24 cellular contexts compared by ENCODE assay signal in genomic region chr9:81626511-81626910, GRCh38.
DNase-seq lines count a peak whose midpoint lies in the region; ATAC-seq, FAIRE-seq and TF ChIP-seq lines count a peak whose summit lies in the region.
"Had no signal": no experiment of that assay in that cellular context is flagged by ENCODE, and none has a peak within 500 bp of the region (broad histone marks: within the 10 kb centered on the region; RNA-seq: fewer than 3 reads in every experiment).

No MANE protein-coding gene starts in this region.

- H2AFZ ChIP-seq in IMR-90 (replicated peaks; ENCODE audit: low read length, poor library complexity) (no peak overlapping the region), HepG2 (ENCODE audit: low read length) (no peak overlapping the region), OCI-LY7 (ENCODE audit: low read length) (no peak overlapping the region)

- WGBS in IMR-90 (ENCODE audit: extremely low coverage in 2 of 2, insufficient read length in 1 of 2), 2 experiments, result 0% methylated on average over 1 of the region's 4 CpGs; no CpG with 5 or more reads in 1 of the 2 experiments
- WGBS in HepG2 (ENCODE audit: low lambda C conversion rate), result 79% methylated on average over 4 of the region's 4 CpGs

- H4K5ac ChIP-seq in IMR-90 (ENCODE audit: low read depth, low read length), result no peak overlapping the region

- no peaks in the 10 kb centered on the region for H3K9me3 ChIP-seq in IMR-90 (ENCODE audit: control insufficient read depth, insufficient read depth, low read length)
- no peaks in the 10 kb centered on the region for H3K9me3 ChIP-seq in HepG2 (ENCODE audit: low read length)
- H3K9me3 ChIP-seq in OCI-LY7 (ENCODE audit: low read length), result no peaks in the 10 kb centered on the region
- H3K9me3 ChIP-seq: upper lobe of left lung had no signal

- H3K27ac ChIP-seq in IMR-90 (ENCODE audit: insufficient read depth, low read length), result no peak overlapping the region
- H3K27ac ChIP-seq in HepG2 (ENCODE audit: extremely low read length, insufficient read depth, low read length), result no peak overlapping the region
- H3K27ac ChIP-seq in OCI-LY7 (ENCODE audit: low read depth, low read length, poor library complexity, severe bottlenecking), result no peak overlapping the region
- H3K27ac ChIP-seq: upper lobe of left lung had no signal

- dilution Hi-C loops in IMR-90 (cut with HindIII; ENCODE audit: low sequenced_read_pairs, unreplicated experiment), result no loop called here

- ATAC-seq in IMR-90 (ENCODE audit: low read depth) (peak; percentile 43), HepG2 (peak; percentile 26; the same call in 2 of the 3 replicates), HG02759 (IDR thresholded peaks at IDR 0.05; ENCODE audit: unreplicated experiment) (no peak)
- ATAC-seq: naive thymus-derived CD4-positive, alpha-beta T cell; stimulated activated memory B cell treated with anti-CD40 and anti-IgM and Interleukin-4, amounts not matched to agents 10 μg/mL and 1 μg/mL and 100 μg/mL, for 72 hours had no signal

- H2BK5ac ChIP-seq in IMR-90 (ENCODE audit: low read depth, low read length, poor library complexity, severe bottlenecking), result no peak overlapping the region

- H2BK15ac ChIP-seq in IMR-90 (ENCODE audit: low read depth, low read length), result no peak overlapping the region; the same call in 2 of the 3 replicates

- BruUV-seq in IMR-90 (replicated peaks; lab: Mats Ljungman, UMichigan) (no TSS peak), HepG2 (replicated peaks; lab: Mats Ljungman, UMichigan) (no TSS peak), OCI-LY7 (replicated peaks; lab: Mats Ljungman, UMichigan) (no TSS peak)

- no peak for FAIRE-seq in HepG2 (lab: Jason Lieb, UNC)
- FAIRE-seq: GM18507 had no signal

- H3K79me2 ChIP-seq in HepG2 (ENCODE audit: insufficient read depth, low read length) (peaks cover 6% of the 10 kb centered on the region), OCI-LY7 (ENCODE audit: insufficient read depth, low read depth, low read length) (no peaks in the 10 kb centered on the region)

- H4K91ac ChIP-seq in IMR-90 (ENCODE audit: insufficient read depth, low read depth, low read length), result no peak overlapping the region

- H2AK5ac ChIP-seq in IMR-90 (ENCODE audit: low read depth, low read length), result peak overlapping the region; percentile 39; the same call in 1 of the 2 replicates

- H3K27me3 ChIP-seq in IMR-90 (ENCODE audit: control insufficient read depth, insufficient read depth, low read length) (no peaks in the 10 kb centered on the region), HepG2 (ENCODE audit: control insufficient read depth in 1 of 2, insufficient read depth in 2 of 2, low read length in 2 of 2) (no peaks in the 10 kb centered on the region)
- H3K27me3 ChIP-seq: upper lobe of left lung had no signal

- no peak overlapping the region for H2BK20ac ChIP-seq in IMR-90 (ENCODE audit: low read depth, low read length)

- H3K79me1 ChIP-seq in IMR-90 (ENCODE audit: low read depth in 1 of 2, low read length in 2 of 2), result peaks cover 17 to 26% of the 10 kb centered on the region in 2 experiments

- H3K9me1 ChIP-seq in IMR-90 (ENCODE audit: insufficient read depth, low read length), result peaks cover 11% of the 10 kb centered on the region

- peak; percentile 9 for DNase-seq in AG10803 (ENCODE audit: low read depth)
- peak; percentile 75 for DNase-seq in IMR-90
- peak; percentile 44 for DNase-seq in choroid plexus epithelial cell (ENCODE audit: low read depth)
- peak; percentile 56 for DNase-seq in HepG2 (ENCODE audit: low spot score)
- no peak for DNase-seq in NCI-H2107 treated with DMSO at 0.1 percent for 48 hours (lab: John Stamatoyannopoulos, UW; ENCODE audit: unreplicated experiment)
- DNase-seq in OCI-LY7 (ENCODE audit: low spot score), result no peak
- DNase-seq in dermis blood vessel endothelial cell, result no peak
- DNase-seq: ACHN; activated CD4-positive, alpha-beta T cell treated with anti-CD3 and anti-CD28 coated beads, Interleukin-2, amount 10 ng/mL, durations not matched to agents 24 days and 14 days; activated CD8-positive, alpha-beta memory T cell treated with anti-CD3 and anti-CD28 coated beads, Interleukin-2, amount 50 U/mL, for 4 hours; activated gamma-delta T cell treated with Interleukin-2 at 50 U/mL for 16 hours; amygdala; CD4-positive, CD25-positive, alpha-beta regulatory T cell; cerebellar nuclear complex; DMS53; endodermal cell; H9; naive thymus-derived CD4-positive, alpha-beta T cell; NCI-H1930; stimulated activated CD4-positive, alpha-beta T cell treated with anti-CD3 and anti-CD28 coated beads, Interleukin-12 subunit alpha, Interleukin-12 subunit beta, amount 100 ng/mL, for 4 hours; upper lobe of left lung had no signal

- H3K36me3 ChIP-seq in IMR-90 (ENCODE audit: control insufficient read depth, insufficient read depth, low read length) (peaks cover 10% of the 10 kb centered on the region), HepG2 (replicated peaks in 1 of 2; ENCODE audit: control insufficient read depth in 1 of 2, insufficient read depth in 2 of 2, low read length in 2 of 2) (peaks cover 4 to 30% of the 10 kb centered on the region in 2 experiments; a peak in 4 of 5 replicates), OCI-LY7 (ENCODE audit: insufficient read depth, low read length) (no peaks in the 10 kb centered on the region)
- H3K36me3 ChIP-seq: upper lobe of left lung had no signal

- no peak overlapping the region for H4K8ac ChIP-seq in IMR-90 (ENCODE audit: low read depth in 2 of 2, low read length in 2 of 2)

- H3K9ac ChIP-seq in IMR-90 (ENCODE audit: low read depth, low read length), result no peak overlapping the region
- no peak overlapping the region for H3K9ac ChIP-seq in HepG2 (ENCODE audit: insufficient read depth, low read depth, low read length)

- H3K4me1 ChIP-seq in IMR-90 (ENCODE audit: control insufficient read depth, insufficient read depth, low read length) (peaks cover 4% of the 10 kb centered on the region; the same call in 1 of the 2 replicates), HepG2 (ENCODE audit: insufficient read depth, low read length) (peaks cover 52% of the 10 kb centered on the region), OCI-LY7 (ENCODE audit: insufficient read depth, low read length, poor library complexity, severe bottlenecking) (no peaks in the 10 kb centered on the region)
- H3K4me1 ChIP-seq: upper lobe of left lung had no signal

- H2BK120ac ChIP-seq in IMR-90 (ENCODE audit: low read depth, low read length), result no peak overlapping the region

- in situ Hi-C loops in IMR-90 (cut with MboI; ENCODE audit: low sequenced_read_pairs), result no loop called here
- in situ Hi-C loops in HepG2 (cut with HindIII; ENCODE audit: extremely low pct_ligation_motif_present, low pct_unique_long_range_greater_than_20kb), result no loop called here

- no peaks in the 10 kb centered on the region for H3K9me2 ChIP-seq in OCI-LY7 (ENCODE audit: insufficient read depth, low read length)

- H3K4ac ChIP-seq in IMR-90 (ENCODE audit: low read depth, low read length), result peak overlapping the region; percentile 26

- TF ChIP-seq RAD21 in IMR-90 (IDR thresholded peaks at IDR 0.05; ENCODE audit: low read length), result no peak
- TF ChIP-seq RAD21 in HepG2 (CRISPR knock-in tag; IDR thresholded peaks at IDR 0.05), result no peak

- H2AK9ac ChIP-seq in IMR-90 (replicated peaks; ENCODE audit: low read depth, low read length, poor library complexity), result no peak overlapping the region

- no peaks in the 10 kb centered on the region for H4K20me1 ChIP-seq in IMR-90 (ENCODE audit: insufficient read depth, low read length)
- H4K20me1 ChIP-seq in HepG2 (ENCODE audit: insufficient read depth, low read length), result no peaks in the 10 kb centered on the region
- H4K20me1 ChIP-seq in OCI-LY7 (ENCODE audit: insufficient read depth, low read length), result no peaks in the 10 kb centered on the region

- intact Hi-C loops in IMR-90 (cut with micrococcal nuclease), result no loop called here
- intact Hi-C loops in HepG2 (cut with micrococcal nuclease; ENCODE audit: unreplicated experiment), result no loop called here
- intact Hi-C loops in OCI-LY7 (cut with micrococcal nuclease; ENCODE audit: unreplicated experiment), result no loop called here

- no peak overlapping the region for H3K14ac ChIP-seq in IMR-90 (replicated peaks; ENCODE audit: low read depth, low read length)

- H3K4me3 ChIP-seq in AG10803 (ENCODE audit: low read length) (no peak overlapping the region), IMR-90 (ENCODE audit: insufficient read depth, low read depth, low read length) (no peak overlapping the region), choroid plexus epithelial cell (ENCODE audit: low read depth, low read length) (no peak overlapping the region), HepG2 (replicated peaks in 1 of 3; ENCODE audit: insufficient read depth in 1 of 3, low read depth in 2 of 3, low read length in 3 of 3) (no peak overlapping the region), OCI-LY7 (ENCODE audit: low read depth, low read length, poor library complexity, severe bottlenecking) (no peak overlapping the region)
- H3K4me3 ChIP-seq: upper lobe of left lung had no signal

- H3K4me2 ChIP-seq in IMR-90 (ENCODE audit: low read depth, low read length) (no peak overlapping the region), HepG2 (ENCODE audit: low read depth, low read length) (no peak overlapping the region), OCI-LY7 (ENCODE audit: low read length) (no peak overlapping the region)

- TF ChIP-seq EP300 in HepG2 (IDR thresholded peaks at IDR 0.05; ENCODE audit: low read depth in 2 of 2, low read length in 2 of 2) (no peak), HepG2 (CRISPR knock-in tag; IDR thresholded peaks at IDR 0.05; ENCODE audit: borderline replicate concordance) (no peak)

- TF ChIP-seq POLR2A in IMR-90 (IDR thresholded peaks at IDR 0.05; ENCODE audit: low read depth, low read length) (no peak), HepG2 (IDR thresholded peaks at IDR 0.05; ENCODE audit: insufficient read depth in 1 of 2, low read depth in 2 of 2, low read length in 2 of 2) (no peak)

- no peak overlapping the region for H3K23ac ChIP-seq in IMR-90 (ENCODE audit: low read depth, low read length)

- CTCF ChIA-PET in IMR-90 (lab: Yijun Ruan, JAX) (interaction anchor here (0.7 kb wide), 1 partner anchor 256 kb away, joined by 5 read pairs; no protein-coding TSS in a partner anchor), HepG2 (lab: Yijun Ruan, JAX; ENCODE audit: low intra/inter-chr PET ratio, low total read pairs) (no interaction called here), OCI-LY7 (lab: Charles Lee; ENCODE audit: unreplicated experiment) (no interaction called here)

- no peak overlapping the region for H3K18ac ChIP-seq in IMR-90 (ENCODE audit: low read depth, low read length)

- POLR2A ChIA-PET in IMR-90 (lab: Charles Lee; ENCODE audit: unreplicated experiment), result interaction anchor here (0.7 kb wide), 1 partner anchor 272 kb away, joined by 10 read pairs; no protein-coding TSS in a partner anchor
- POLR2A ChIA-PET in HepG2 (lab: Yijun Ruan, JAX), result interaction anchor here (0.8 kb wide), 1 partner anchor 38 kb away, joined by 4 read pairs; no protein-coding TSS in a partner anchor
- POLR2A ChIA-PET in OCI-LY7 (lab: Charles Lee), result interaction anchor here (0.5 kb wide), 1 partner anchor 13 kb away, joined by 3 read pairs; no protein-coding TSS in a partner anchor

- H3K56ac ChIP-seq in IMR-90 (ENCODE audit: extremely low read depth, insufficient read depth, low read length), result no peak overlapping the region

- TF ChIP-seq CTCF in AG10803 (conservative IDR thresholded peaks at IDR 0.05; ENCODE audit: low read length) (no peak), IMR-90 (conservative IDR thresholded peaks at IDR 0.05; ENCODE audit: low read depth, low read length) (no peak), choroid plexus epithelial cell (conservative IDR thresholded peaks at IDR 0.05; ENCODE audit: low read depth, low read length) (no peak), HepG2 (CRISPR knock-in tag; IDR thresholded peaks at IDR 0.05) (no peak), OCI-LY7 (conservative IDR thresholded peaks at IDR 0.05; ENCODE audit: low read length) (no peak)

Comparison
In these comparisons a context has a peak if more than half of its experiments do, and no peak if none do; other contexts are left out.
1. DNase-seq: peak in AG10803 (single experiment), IMR-90 (single experiment), choroid plexus epithelial cell (single experiment) and HepG2 (single experiment); none in NCI-H2107 treated with DMSO at 0.1 percent for 48 hours (single experiment), OCI-LY7 (single experiment) and dermis blood vessel endothelial cell (single experiment).